In genomic region chr12:121296618-121297476, GRCh38 we compare ENCODE assay signal across 8 cellular contexts. TPM values are rescaled to one million over a fixed set of nuclear protein-coding genes. Genes with fewer than 3 reads are reported as not detected.
DNase-seq lines count a peak whose midpoint lies in the region; ATAC-seq, FAIRE-seq and TF ChIP-seq lines count a peak whose summit lies in the region.

Gene CAMKK2, minus strand, starts transcription at chr12:121296709. Its CDS starts 22,183 bp downstream, at chr12:121274526.

- H3K4me3 ChIP-seq in SU-DHL-6 (ENCODE audit: insufficient read depth, low read length, poor library complexity, severe bottlenecking) (peak within 1 kb of the TSS; percentile 68), pancreas (peak within 1 kb of the TSS; percentile 94 to 99 (median 98)), thymus (ENCODE audit: low read length) (peak within 1 kb of the TSS; percentile 87)

- CTCF ChIA-PET in GM10248 (lab: Yijun Ruan, JAX) (interaction anchor here (0.8 to 1.5 kb wide), 5 partner anchors 10 to 78 kb away, joined by 3 to 5 read pairs (median 3); no protein-coding TSS in a partner anchor), HEK293T (lab: Yijun Ruan, JAX) (no interaction called here)

- H3K9ac ChIP-seq in SU-DHL-6 (ENCODE audit: low read length) = peak within 1 kb of the TSS; percentile 89

- H3K4me2 ChIP-seq in SU-DHL-6 (ENCODE audit: low read depth, low read length, poor library complexity, severe bottlenecking) = peak within 1 kb of the TSS; percentile 69

- intact Hi-C loops in Right ventricle myocardium inferior (cut with DNase I) (loop anchor here (10.0 kb wide), 1 partner anchor 388 kb away; no protein-coding TSS in a partner anchor), pancreas (cut with DNase I) (no loop called here)

- H3K27me3 Mint-ChIP-seq in activated naive CD8-positive, alpha-beta T cell treated with anti-CD3 and anti-CD28 coated beads for 36 hours = no peaks in the 10 kb centered on the region

- ATAC-seq in Right ventricle myocardium inferior (peak; percentile 95), pancreas (peak; percentile 88 to 95 (median 94))

- TF ChIP-seq CTCF in GM10248 (IDR thresholded peaks at IDR 0.05; ENCODE audit: control extremely low read depth, extremely low read depth, low read depth, missing control alignments) (peak; percentile 36), SU-DHL-6 (IDR thresholded peaks at IDR 0.05; ENCODE audit: insufficient read depth, low read length, poor library complexity, severe bottlenecking) (peak; percentile 12), pancreas (IDR thresholded peaks at IDR 0.05) (no peak)

- DNase-seq in GM10248 (ENCODE audit: extremely low spot score) = peak; percentile 96
- peak; percentile 94 for DNase-seq in HEK293T (ENCODE audit: extremely low spot score)
- DNase-seq in NAMALWA (ENCODE audit: low spot score) = peak; percentile 86
- DNase-seq in activated naive CD8-positive, alpha-beta T cell treated with anti-CD3 and anti-CD28 coated beads for 36 hours = peak; percentile 95
- peak; percentile 92 for DNase-seq in Right ventricle myocardium inferior (ENCODE audit: missing footprints)
- DNase-seq in pancreas = peak; percentile 78 to 93 (median 85)

- peaks cover 0 to 16% (median 0%) of the 10 kb centered on the region in 3 donors for H3K4me1 ChIP-seq in pancreas
- H3K4me1 ChIP-seq in thymus (ENCODE audit: control insufficient read depth, insufficient read depth, low read length) = peaks cover 8% of the 10 kb centered on the region

- peak within 1 kb of the TSS; percentile 89 for H3K27ac Mint-ChIP-seq in activated naive CD8-positive, alpha-beta T cell treated with anti-CD3 and anti-CD28 coated beads for 36 hours

- peaks cover 3% of the 10 kb centered on the region for H3K36me3 Mint-ChIP-seq in activated naive CD8-positive, alpha-beta T cell treated with anti-CD3 and anti-CD28 coated beads for 36 hours

- no peak for FAIRE-seq in pancreas (lab: Jason Lieb, UNC)

- no peaks in the 10 kb centered on the region for H3K27me3 ChIP-seq in SU-DHL-6 (ENCODE audit: low read length)
- no peaks in the 10 kb centered on the region for H3K27me3 ChIP-seq in pancreas
- no peaks in the 10 kb centered on the region for H3K27me3 ChIP-seq in thymus (ENCODE audit: control insufficient read depth, insufficient read depth)

- peak within 1 kb of the TSS; percentile 81 for H2AFZ ChIP-seq in SU-DHL-6 (ENCODE audit: low read depth, low read length, severe bottlenecking)

- H3K36me3 ChIP-seq in SU-DHL-6 (ENCODE audit: low read length) (no peaks in the 10 kb centered on the region), pancreas (no peaks in the 10 kb centered on the region), thymus (ENCODE audit: control insufficient read depth, insufficient read depth) (peaks cover 4% of the 10 kb centered on the region)

- peaks cover 3% of the 10 kb centered on the region; the same call in 1 of the 2 replicates for H3F3A ChIP-seq in SU-DHL-6 (ENCODE audit: insufficient read depth)

- peaks cover 35% of the 10 kb centered on the region for H3K79me2 ChIP-seq in SU-DHL-6 (ENCODE audit: insufficient read depth, low read length)

- H3K4me3 Mint-ChIP-seq in activated naive CD8-positive, alpha-beta T cell treated with anti-CD3 and anti-CD28 coated beads for 36 hours = peak within 1 kb of the TSS; percentile 86

- H3K9me3 ChIP-seq in SU-DHL-6 (ENCODE audit: insufficient read depth, low read length) = no peaks in the 10 kb centered on the region
- H3K9me3 ChIP-seq in pancreas = no peaks in the 10 kb centered on the region
- H3K9me3 ChIP-seq in thymus (ENCODE audit: control insufficient read depth) = no peaks in the 10 kb centered on the region

- H3K4me1 Mint-ChIP-seq in activated naive CD8-positive, alpha-beta T cell treated with anti-CD3 and anti-CD28 coated beads for 36 hours = peaks cover 16% of the 10 kb centered on the region

- no peaks in the 10 kb centered on the region for H3K9me3 Mint-ChIP-seq in activated naive CD8-positive, alpha-beta T cell treated with anti-CD3 and anti-CD28 coated beads for 36 hours

- H3K9me2 ChIP-seq in SU-DHL-6 (replicated peaks; ENCODE audit: insufficient read depth, low read length) = no peaks in the 10 kb centered on the region

- WGBS in pancreas, 2 donors = 0% methylated on average over 41 to 104 of the region's 104 CpGs
- under 1% methylated on average over 104 of the region's 104 CpGs for WGBS in thymus

- H3K27ac ChIP-seq in SU-DHL-6 (ENCODE audit: low read depth, low read length) (peak within 1 kb of the TSS; percentile 66), pancreas (peak within 1 kb of the TSS; percentile 70 to 88 (median 78)), thymus (ENCODE audit: low read depth) (peak within 1 kb of the TSS; percentile 89)

- no peaks in the 10 kb centered on the region for H4K20me1 ChIP-seq in SU-DHL-6 (ENCODE audit: low read depth, low read length)

- POLR2A ChIA-PET in GM10248 (lab: Yijun Ruan, JAX) = interaction anchor here (0.6 to 1.1 kb wide), 7 partner anchors 12 to 106 kb away, joined by 3 to 6 read pairs (median 4); no protein-coding TSS in a partner anchor
- POLR2A ChIA-PET in HEK293T (lab: Yijun Ruan, JAX) = interaction anchor here (1.2 to 2.2 kb wide), 3 partner anchors 10 to 56 kb away, joined by 3 to 5 read pairs (median 4); partner anchors contain the start of gene ANAPC5

TF ChIP-seq in HEK293T, 16 proteins besides CTCF, POLR2A, EP300 and RAD21:
- no peak for TF ChIP-seq SP1 (IDR thresholded peaks at IDR 0.05)
- no peak for TF ChIP-seq ZNF384 (IDR thresholded peaks at IDR 0.05)
- TF ChIP-seq HDGF (IDR thresholded peaks at IDR 0.05; ENCODE audit: borderline replicate concordance) = no peak
- TF ChIP-seq TARDBP (IDR thresholded peaks at IDR 0.05) = no peak
- TF ChIP-seq FOXM1 (IDR thresholded peaks at IDR 0.05; ENCODE audit: borderline replicate concordance) = 0 out of 2 replicates have a peak, but pooled peaks have one; percentile 21
- no peak for TF ChIP-seq NFRKB (IDR thresholded peaks at IDR 0.05)
- TF ChIP-seq LEF1 (IDR thresholded peaks at IDR 0.05; ENCODE audit: borderline replicate concordance) = no peak
- TF ChIP-seq ELF4 (IDR thresholded peaks at IDR 0.05) = no peak

RNA-seq across cellular contexts. Expression of gene CAMKK2, which starts in this region (rescaled TPM):
- 10 to 100 TPM; 37.6 to 38.6 TPM for total RNA-seq in activated naive CD8-positive, alpha-beta T cell treated with anti-CD3 and anti-CD28 coated beads for 36 hours
- 15.2 TPM for total RNA-seq in Right ventricle myocardium inferior
- 10 to 100 TPM in 5 of 6 donors, 1 to 10 TPM in 1; 9.3 to 26.7 (median 13.0) TPM for total RNA-seq in pancreas
- polyA plus RNA-seq in pancreas = 10 to 100 TPM in 1 of 2 donors, 1 to 10 TPM in 1; 9.6 to 15.4 TPM
- polyA plus RNA-seq in thymus = 14.0 TPM

Comparison
In these comparisons a context has a peak if more than half of its experiments do, and no peak if none do; other contexts are left out.
1. Peak in every context shown above with its lines: DNase-seq, ATAC-seq, H3K4me3 ChIP-seq and H3K27ac ChIP-seq.
2. CTCF ChIP-seq: peak in GM10248 (single experiment) and SU-DHL-6 (single experiment); none in pancreas (0 of 4).